Comparison of ENCODE assay signal across 10 cellular contexts in the genomic region with DNA sequence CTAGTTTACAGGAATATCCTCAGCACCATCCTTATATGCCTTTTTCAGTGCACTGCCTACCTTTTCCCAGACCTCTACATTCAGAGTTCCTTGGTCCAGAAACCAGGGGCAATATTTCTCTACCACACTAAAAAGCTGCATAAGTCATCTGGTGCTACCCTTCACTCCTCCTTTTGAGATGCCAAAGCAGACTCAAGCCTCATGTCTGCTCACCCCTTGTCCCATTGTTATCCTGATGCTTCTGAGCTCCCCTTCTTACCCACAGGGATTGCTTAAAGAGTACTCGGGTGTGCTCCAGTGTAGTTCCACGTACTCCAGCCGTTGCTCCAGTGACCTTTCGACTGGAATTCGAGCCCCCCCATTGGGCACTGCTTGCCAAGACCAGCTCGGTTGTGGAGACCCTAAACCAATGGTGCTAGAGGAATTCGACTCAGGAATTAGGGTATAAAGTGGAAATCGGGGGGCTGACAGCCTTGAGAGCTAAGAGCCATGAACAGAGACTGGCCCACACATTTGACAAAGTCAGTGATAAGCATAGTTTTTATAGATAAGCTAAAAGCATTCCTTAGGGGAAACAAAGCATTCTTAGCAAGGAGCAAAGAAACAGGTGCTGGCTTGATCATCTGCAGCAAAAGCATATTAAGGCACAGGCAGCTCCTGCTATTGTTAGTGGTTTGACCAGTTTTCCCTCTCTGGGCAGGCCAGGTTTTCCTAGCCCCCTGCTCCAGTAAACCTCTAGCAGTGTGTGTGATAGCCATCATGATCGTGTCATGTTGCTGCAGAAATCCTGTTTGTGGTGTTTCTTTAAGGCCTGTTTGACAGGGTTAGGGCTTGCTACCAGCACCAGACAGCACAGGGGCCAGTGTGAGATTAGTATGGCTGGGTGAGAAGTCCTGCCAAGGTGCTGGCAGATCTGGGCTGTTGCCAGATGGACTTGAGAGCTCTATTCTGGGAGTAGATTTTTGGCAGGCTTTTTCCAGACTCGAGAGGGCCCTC. TPM values are rescaled to one million over a fixed set of nuclear protein-coding genes. Genes with fewer than 3 reads are reported as not detected.
DNase-seq lines count a peak whose midpoint lies in the region; ATAC-seq, FAIRE-seq and TF ChIP-seq lines count a peak whose summit lies in the region.
"Had no signal": no experiment of that assay in that cellular context is flagged by ENCODE, and none has a peak within 500 bp of the region (broad histone marks: within the 10 kb centered on the region; RNA-seq: fewer than 3 reads in every experiment).

No MANE protein-coding gene starts in this region.

- peak; percentile 56 for DNase-seq in ELF-1 (ENCODE audit: low read depth, low spot score)
- peak; percentile 50 for DNase-seq in NCI-H2196 treated with DMSO at 0.1 percent for 48 hours (lab: John Stamatoyannopoulos, UW; ENCODE audit: unreplicated experiment)
- peak; percentile 77 for DNase-seq in left ventricle myocardium inferior
- DNase-seq in psoas muscle, result peak in 1 of 2 donors; percentile 74
- no peak for DNase-seq in central memory CD4-positive, alpha-beta T cell
- no peak for DNase-seq in nucleus accumbens (lab: John Stamatoyannopoulos, UW)
- no peak for DNase-seq in D721Med (ENCODE audit: insufficient read length, low spot score)
- DNase-seq: activated CD8-positive, alpha-beta T cell treated with anti-CD3 and anti-CD28 coated beads for 36 hours had no signal

- H3K4me3 ChIP-seq in left ventricle myocardium inferior, result no peak overlapping the region
- no peak overlapping the region for H3K4me3 ChIP-seq in psoas muscle

- H3K36me3 ChIP-seq in left ventricle myocardium inferior, result no peaks in the 10 kb centered on the region
- no peaks in the 10 kb centered on the region for H3K36me3 ChIP-seq in psoas muscle (ENCODE audit: insufficient read depth in 1 of 2, low read depth in 1 of 2)

- no peak for TF ChIP-seq CTCF in left ventricle myocardium inferior (IDR thresholded peaks at IDR 0.05; ENCODE audit: borderline replicate concordance)
- TF ChIP-seq CTCF in psoas muscle (IDR thresholded peaks at IDR 0.05), result no peak
- no peak for TF ChIP-seq CTCF in D721Med (IDR thresholded peaks at IDR 0.05; ENCODE audit: insufficient read depth, missing control alignments)

- H3K9me3 ChIP-seq in left ventricle myocardium inferior (replicated peaks), result no peaks in the 10 kb centered on the region
- H3K9me3 ChIP-seq in psoas muscle, result no peaks in the 10 kb centered on the region

- peaks cover 47% of the 10 kb centered on the region for H3K4me1 ChIP-seq in left ventricle myocardium inferior
- H3K4me1 ChIP-seq in psoas muscle, result peaks cover 28% of the 10 kb centered on the region

- 43 to 57% (median 45%) methylated on average over 10 of the region's 10 CpGs for WGBS in psoas muscle, 3 donors

- H3K27me3 ChIP-seq in left ventricle myocardium inferior (ENCODE audit: low read depth) (no peaks in the 10 kb centered on the region), psoas muscle (ENCODE audit: insufficient read depth in 3 of 3, low read length in 2 of 3) (no peaks in the 10 kb centered on the region)

- intact Hi-C loops in left ventricle myocardium inferior (cut with micrococcal nuclease), result no loop called here
- intact Hi-C loops in psoas muscle (cut with DNase I), result no loop called here

- FAIRE-seq in D721Med (lab: Jason Lieb, UNC), result no peak
- FAIRE-seq: islet of Langerhans had no signal

- H3K27ac ChIP-seq in left ventricle myocardium inferior (replicated peaks) (peak overlapping the region; percentile 82), psoas muscle (peak overlapping the region; percentile 47)

- ATAC-seq in psoas muscle, result peak; percentile 71 to 87 (median 84)
- ATAC-seq in GM21825 (IDR thresholded peaks at IDR 0.05; ENCODE audit: unreplicated experiment), result no peak
- ATAC-seq: activated CD8-positive, alpha-beta T cell treated with anti-CD3 and anti-CD28 coated beads for 36 hours had no signal

RNA-seq across cellular contexts. Expression of gene WDR1, which starts 57.5 kb away (rescaled TPM):
- total RNA-seq in left ventricle myocardium inferior (157 TPM), psoas muscle (100 to 1,000 TPM in 3 of 4 donors, 10 to 100 TPM in 1; 86.3 to 146 (median 118) TPM)
- 100 to 1,000 TPM in 1 of 3 donors, 10 to 100 TPM in 2; 55.6 to 273 (median 79.1) TPM for polyA plus RNA-seq in psoas muscle

Comparison
In these comparisons a context has a peak if more than half of its experiments do, and no peak if none do; other contexts are left out.
1. DNase-seq: peak in ELF-1 (single experiment), NCI-H2196 treated with DMSO at 0.1 percent for 48 hours (single experiment) and left ventricle myocardium inferior (single experiment); none in central memory CD4-positive, alpha-beta T cell (single experiment), nucleus accumbens (0 of 56) and D721Med (single experiment).